Comparison of ENCODE assay signal across 20 cellular contexts in the genomic region with DNA sequence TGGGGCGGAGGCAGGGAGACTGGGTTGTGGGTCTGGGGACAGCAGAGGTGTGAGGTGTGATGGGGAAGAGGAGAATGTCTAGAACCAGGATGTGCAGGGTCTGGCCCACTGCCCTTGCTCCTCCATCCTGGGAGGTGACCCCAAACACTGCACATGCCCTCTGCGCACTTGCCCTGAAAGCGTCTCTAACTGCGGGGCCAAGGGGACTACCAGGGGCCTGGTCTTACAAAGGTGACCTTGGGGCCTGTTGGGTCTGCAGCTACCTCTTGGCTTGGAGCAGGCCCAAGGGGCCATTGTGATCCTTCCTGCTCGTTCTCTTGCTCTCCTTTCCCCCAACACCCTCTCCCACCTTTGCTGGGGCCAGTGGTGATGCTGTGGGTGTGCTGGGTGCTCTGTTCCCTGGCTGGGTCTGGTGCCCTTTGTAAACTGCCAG. TPM values are rescaled to one million over a fixed set of nuclear protein-coding genes. Genes with fewer than 3 reads are reported as not detected.
"Had no signal": no experiment of that assay in that cellular context is flagged by ENCODE, and none has a peak within 500 bp of the region (broad histone marks: within the 10 kb centered on the region; RNA-seq: fewer than 3 reads in every experiment).

No MANE protein-coding gene starts in this region.

- DNase-seq: activated CD4-positive, alpha-beta T cell treated with anti-CD3 and anti-CD28 coated beads for 36 hours; activated CD4-positive, alpha-beta T cell treated with anti-CD3 and anti-CD28 coated beads, Interleukin-2, amount 50 U/mL, for 48 hours; activated naive CD4-positive, alpha-beta T cell; body of pancreas; central memory CD4-positive, alpha-beta T cell; hypothalamus; left ventricle myocardium superior; mucosa of descending colon; naive B cell; stimulated activated naive CD4-positive, alpha-beta T cell; T-cell; transverse colon had no signal

- H3K36me3 ChIP-seq: pancreas, suprapubic skin, transverse colon had no signal

- H3K27ac ChIP-seq: body of pancreas, pancreas, suprapubic skin, transverse colon had no signal

- H3K9me3 ChIP-seq: body of pancreas, mucosa of descending colon, pancreas, suprapubic skin, transverse colon had no signal

- FAIRE-seq: colon, frontal cortex, keratinocyte, pancreas had no signal

- H3K4me1 ChIP-seq: body of pancreas, pancreas, transverse colon had no signal

- ATAC-seq: activated CD4-positive, alpha-beta T cell treated with anti-CD3 and anti-CD28 coated beads for 36 hours; activated T-helper 17 cell treated with anti-CD3 and anti-CD28 coated beads, Interleukin-2, amount 50 U/mL, for 72 hours; body of pancreas; left ventricle myocardium superior; mucosa of descending colon; pancreas; SK-N-SH treated with all-trans-retinoic acid at 6 μM for 48 hours; T-cell; WTC11 had no signal

- H3K4me3 ChIP-seq: body of pancreas, mucosa of descending colon, pancreas, suprapubic skin, transverse colon had no signal

- H3K27me3 ChIP-seq: body of pancreas, pancreas, suprapubic skin, transverse colon had no signal

RNA-seq across cellular contexts. Expression of a gene that starts 57.3 kb away (rescaled TPM):
- total RNA-seq: activated CD4-positive, alpha-beta T cell treated with anti-CD3 and anti-CD28 coated beads for 36 hours; activated T-helper 17 cell treated with anti-CD3 and anti-CD28 coated beads, Interleukin-2, amount 50 U/mL, for 72 hours; T-cell had no signal
